ENCODE assay signal across 8 cellular contexts in the genomic region with DNA sequence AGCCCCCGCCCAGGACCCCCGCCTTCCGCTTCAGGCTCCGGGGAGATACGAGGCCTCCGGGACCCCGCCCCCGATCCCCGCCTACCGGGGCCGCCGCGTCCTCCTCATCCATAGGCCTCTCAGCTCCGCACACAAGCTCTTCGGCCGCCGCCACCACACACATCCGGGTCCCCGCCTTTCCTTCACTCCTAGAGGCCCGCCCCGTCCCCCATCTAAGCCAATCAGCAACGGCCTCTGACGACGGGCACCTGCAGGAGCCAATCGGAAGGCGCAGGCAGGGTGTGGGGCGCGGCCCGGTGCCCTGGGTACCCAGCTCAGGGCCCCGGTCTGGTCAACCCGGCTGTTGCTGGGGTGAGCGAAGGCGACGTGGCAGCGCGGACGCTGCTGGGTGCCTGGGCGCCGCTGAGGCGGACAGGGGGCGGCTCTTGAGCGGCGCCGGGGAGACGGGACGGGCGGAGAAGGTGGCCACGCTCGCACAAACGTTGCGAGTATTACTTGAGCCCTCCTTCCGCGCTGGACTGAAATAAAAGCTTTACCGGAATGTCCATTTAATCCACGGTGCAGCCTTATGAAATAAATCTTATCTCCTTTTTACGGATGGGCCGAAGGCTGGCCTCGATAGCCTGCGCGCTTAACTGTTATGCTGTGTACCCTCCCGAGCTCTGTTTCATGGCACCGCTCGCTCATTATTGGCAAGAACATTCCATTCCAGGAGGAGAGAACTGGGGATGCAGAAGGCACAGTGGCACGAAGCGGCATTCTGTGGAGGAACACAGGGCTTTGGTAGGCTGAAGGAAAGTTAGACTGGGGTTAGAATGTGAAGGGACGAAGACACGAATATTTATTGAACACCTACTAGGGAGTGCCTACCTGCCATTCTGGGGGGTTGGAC. TPM values are rescaled to one million over a fixed set of nuclear protein-coding genes. Genes with fewer than 3 reads are reported as not detected.
DNase-seq lines count a peak whose midpoint lies in the region; ATAC-seq, FAIRE-seq and TF ChIP-seq lines count a peak whose summit lies in the region.

A gene with protein sequence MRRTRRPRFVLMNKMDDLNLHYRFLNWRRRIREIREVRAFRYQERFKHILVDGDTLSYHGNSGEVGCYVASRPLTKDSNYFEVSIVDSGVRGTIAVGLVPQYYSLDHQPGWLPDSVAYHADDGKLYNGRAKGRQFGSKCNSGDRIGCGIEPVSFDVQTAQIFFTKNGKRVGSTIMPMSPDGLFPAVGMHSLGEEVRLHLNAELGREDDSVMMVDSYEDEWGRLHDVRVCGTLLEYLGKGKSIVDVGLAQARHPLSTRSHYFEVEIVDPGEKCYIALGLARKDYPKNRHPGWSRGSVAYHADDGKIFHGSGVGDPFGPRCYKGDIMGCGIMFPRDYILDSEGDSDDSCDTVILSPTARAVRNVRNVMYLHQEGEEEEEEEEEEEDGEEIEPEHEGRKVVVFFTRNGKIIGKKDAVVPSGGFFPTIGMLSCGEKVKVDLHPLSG (minus strand): TSS at position 165 of the 892 bp plus-strand sequence. CDS start 57 bp downstream, at position 108.

- H2AFZ ChIP-seq in H1 (ENCODE audit: low read length): peak within 1 kb of the TSS; percentile 64

- POLR2A ChIA-PET in H1 (lab: Charles Lee; ENCODE audit: partially characterized antibody): interaction anchor here (0.5 to 3.9 kb wide), 18 partner anchors 10 to 1454 kb away, joined by 3 to 21 read pairs (median 4); a partner anchor contains a TSS

- peak within 1 kb of the TSS; percentile 48; the same call in 1 of the 2 replicates for H2BK5ac ChIP-seq in H1 (ENCODE audit: low read depth, low read length)

- CTCF ChIA-PET in H1 (lab: Charles Lee; ENCODE audit: partially characterized antibody): interaction anchor here (1.1 to 22.4 kb wide), 7 partner anchors 13 to 132 kb away, joined by 3 to 531 read pairs (median 7); a partner anchor contains a TSS

- DNase-seq in COLO829 (ENCODE audit: low spot score): peak; percentile 99
- peak; percentile 99 for DNase-seq in HTR-8/SVneo (ENCODE audit: insufficient read length, low spot score)
- peak; percentile 93 for DNase-seq in NOMO-1 treated with dmso at 0.1 percent for 144 hours (lab: John Stamatoyannopoulos, UW; ENCODE audit: unreplicated experiment)
- DNase-seq in activated CD8-positive, alpha-beta memory T cell treated with anti-CD3 and anti-CD28 coated beads for 48 hours (ENCODE audit: low read depth in 2 of 3, low spot score in 2 of 3): peak; percentile 94 to 97 (median 94)
- peak; percentile 94 to 100 for DNase-seq in H1 (ENCODE audit: low read depth in 1 of 2, low spot score in 2 of 2)
- DNase-seq in mesenteric fat pad (ENCODE audit: low spot score): peak; percentile 99
- peak; percentile 92 for DNase-seq in stimulated activated CD8-positive, alpha-beta memory T cell treated with anti-CD3 and anti-CD28 coated beads, Interleukin-15, amount 100 ng/mL, for 24 hours (ENCODE audit: low read depth)

- peaks cover 0 to 6% (median 4%) of the 10 kb centered on the region in 4 experiments; a peak in 4 of 7 replicates for H3K27me3 ChIP-seq in H1 (replicated peaks in 1 of 4; ENCODE audit: control insufficient read depth in 3 of 4, extremely low read depth in 1 of 4, insufficient read depth in 3 of 4, low read length in 3 of 4)

- peak within 1 kb of the TSS; percentile 64 for H4K91ac ChIP-seq in H1 (replicated peaks; ENCODE audit: insufficient read length, low read length)

- WGBS in H1 (ENCODE audit: extremely low coverage in 1 of 2, insufficient coverage in 1 of 2, insufficient read length in 1 of 2, insufficient replicate concordance in 2 of 2, low coverage in 1 of 2, low lambda C conversion rate in 2 of 2, missing lambda C conversion rate in 1 of 2), 2 experiments: 5% methylated on average over 49 of the region's 67 CpGs; no CpG with 5 or more reads in 1 of the 2 experiments

- no peak; a peak in 2 of 3 replicates for TF ChIP-seq POLR2A in H1 (IDR thresholded peaks at IDR 0.05; ENCODE audit: control extremely low read depth in 1 of 2, low read depth in 2 of 2, low read length in 2 of 2)

- peak within 1 kb of the TSS; percentile 49 to 77 (median 68) for H3K4me3 ChIP-seq in H1 (ENCODE audit: extremely low read depth in 1 of 4, insufficient read depth in 2 of 4, low read depth in 3 of 4, low read length in 4 of 4)

- no peaks in the 10 kb centered on the region for H4K20me1 ChIP-seq in H1 (replicated peaks in 1 of 2; ENCODE audit: control insufficient read depth in 1 of 2, insufficient read depth in 2 of 2, low read length in 2 of 2)

- H3K9ac ChIP-seq in H1 (replicated peaks in 1 of 4; ENCODE audit: extremely low read depth in 1 of 4, low read depth in 3 of 4, low read length in 3 of 4): peak within 1 kb of the TSS; percentile 57 to 71 (median 64)

- H3K79me1 ChIP-seq in H1 (ENCODE audit: low read depth, low read length): no peaks in the 10 kb centered on the region

- H2AK5ac ChIP-seq in H1 (ENCODE audit: low read depth, low read length): no peak within 1 kb of the TSS

- no peak within 1 kb of the TSS for H3K14ac ChIP-seq in H1 (ENCODE audit: insufficient read length)

- peak; percentile 97 for ATAC-seq in GM21367 (IDR thresholded peaks at IDR 0.05; ENCODE audit: unreplicated experiment)

- no peak within 1 kb of the TSS for H2BK20ac ChIP-seq in H1 (ENCODE audit: low read length)

- H2BK12ac ChIP-seq in H1 (ENCODE audit: low read depth, low read length): no peak within 1 kb of the TSS

- H2BK15ac ChIP-seq in H1 (ENCODE audit: low read length): no peak within 1 kb of the TSS

- peak within 1 kb of the TSS; percentile 70 for H4K5ac ChIP-seq in H1 (ENCODE audit: insufficient read length, low read depth, low read length)

- H3K4ac ChIP-seq in H1 (replicated peaks; ENCODE audit: insufficient read length, low read depth, low read length): peak within 1 kb of the TSS; percentile 55

- peak within 1 kb of the TSS; percentile 90 for H4K8ac ChIP-seq in H1 (ENCODE audit: extremely low read depth, insufficient read depth, low read length)

- no peak within 1 kb of the TSS for H3K23ac ChIP-seq in H1 (ENCODE audit: insufficient read length)

- H3K18ac ChIP-seq in H1 (ENCODE audit: extremely low read depth, low read length): peak within 1 kb of the TSS; percentile 56; the same call in 1 of the 2 replicates

- H3K56ac ChIP-seq in H1 (replicated peaks; ENCODE audit: insufficient read length, low read depth, low read length): peak within 1 kb of the TSS; percentile 82

- peak; percentile 69 for FAIRE-seq in HTR-8/SVneo (lab: Jason Lieb, UNC)
- FAIRE-seq in H1 (lab: Jason Lieb, UNC): no peak

- TF ChIP-seq CTCF in H1 (IDR thresholded peaks at IDR 0.05; ENCODE audit: control extremely low read depth in 1 of 3, insufficient read depth in 1 of 3, low read depth in 1 of 3, low read length in 3 of 3): no peak

- H3K4me2 ChIP-seq in H1 (ENCODE audit: insufficient read depth in 1 of 2, low read depth in 2 of 2, low read length in 2 of 2): peak within 1 kb of the TSS; percentile 88 to 89

- peak within 1 kb of the TSS; percentile 62; the same call in 1 of the 2 replicates for H3K27ac ChIP-seq in H1 (ENCODE audit: low read depth, low read length)

- H2BK120ac ChIP-seq in H1 (replicated peaks; ENCODE audit: low read depth, low read length): no peak within 1 kb of the TSS

- peaks cover 0 to 3% (median 2%) of the 10 kb centered on the region in 4 experiments; a peak in 3 of 7 replicates for H3K4me1 ChIP-seq in H1 (replicated peaks in 1 of 4; ENCODE audit: control insufficient read depth in 3 of 4, insufficient read depth in 4 of 4, low read length in 3 of 4)

- peaks cover 0 to 4% (median 1%) of the 10 kb centered on the region in 4 experiments; a peak in 2 of 8 replicates for H3K36me3 ChIP-seq in H1 (ENCODE audit: control insufficient read depth in 2 of 4, insufficient read depth in 4 of 4, low read length in 3 of 4)

- H3K9me3 ChIP-seq in H1 (ENCODE audit: insufficient read depth in 2 of 2, low read depth in 1 of 2, low read length in 1 of 2): no peaks in the 10 kb centered on the region

- TF ChIP-seq RAD21 in H1 (IDR thresholded peaks at IDR 0.05 in 1 of 2, conservative IDR thresholded peaks at IDR 0.05 in 1 of 2; ENCODE audit: low read depth in 2 of 2, low read length in 2 of 2): no peak

- H3K79me2 ChIP-seq in H1 (ENCODE audit: control insufficient read depth in 1 of 2, insufficient read depth in 2 of 2, low read length in 2 of 2): no peaks in the 10 kb centered on the region

- peaks cover 10% of the 10 kb centered on the region; the same call in 1 of the 2 replicates for H3K23me2 ChIP-seq in H1 (ENCODE audit: low read depth, low read length)

- no peak for TF ChIP-seq EP300 in H1 (IDR thresholded peaks at IDR 0.05; ENCODE audit: borderline replicate concordance in 1 of 2, low read depth in 2 of 2, low read length in 2 of 2)

TF ChIP-seq in H1, 55 proteins besides CTCF, POLR2A, EP300 and RAD21 (continues in another document):
- TF ChIP-seq TAF7 (optimal IDR thresholded peaks at IDR 0.05; ENCODE audit: borderline replicate concordance, low read depth, low read length) (peak; percentile 38), SP1 (IDR thresholded peaks at IDR 0.05; ENCODE audit: low read depth, low read length) (peak; percentile 98), CREB1 (IDR thresholded peaks at IDR 0.05) (peak; percentile 51), RNF2 (IDR thresholded peaks at IDR 0.05; ENCODE audit: borderline replicate concordance, low read depth, low read length, missing control alignments, poor library complexity, severe bottlenecking) (no peak), PHF8 (conservative IDR thresholded peaks at IDR 0.05; ENCODE audit: low read depth, low read length) (peak; percentile 59), CHD2 (IDR thresholded peaks at IDR 0.05; ENCODE audit: low read length) (peak; percentile 94), CHD1 (IDR thresholded peaks at IDR 0.05; ENCODE audit: low read depth, low read length) (no peak), EGR1 (IDR thresholded peaks at IDR 0.05; ENCODE audit: borderline replicate concordance, low read depth, low read length) (no peak), TBP (IDR thresholded peaks at IDR 0.05; ENCODE audit: low read depth, low read length) (peak; percentile 27; the same call in 1 of the 2 replicates), SP4 (IDR thresholded peaks at IDR 0.05; ENCODE audit: low read length) (0 out of 2 replicates have a peak, but pooled peaks have one; percentile 39), SIN3A (conservative IDR thresholded peaks at IDR 0.05 in 1 of 2, IDR thresholded peaks at IDR 0.05 in 1 of 2; ENCODE audit: low read depth in 1 of 2, low read length in 2 of 2) (0 out of 4 replicates have a peak, but pooled peaks of 1 of the 2 experiments have one; percentile 6)

RNA-seq across cellular contexts. Expression of the gene that starts here (rescaled TPM):
- total RNA-seq in H1 (2021; fragmentation: NEBNext Ultra II Directional; extraction: Animal tissue kit (Norgen Biotek cat#: 25700)): 6.6 and 6.8 TPM in 2 replicates
- 8.0 and 10.4 TPM in 2 replicates for polyA plus RNA-seq in H1 (2011; rRNA removed)
- polyA plus RNA-seq in H1 (2011; cell fraction: cytosol; rRNA removed): 7.4 TPM
- 10.8 TPM for polyA plus RNA-seq in H1 (2011; cell fraction: nucleus; rRNA removed)
- 4.9 to 8.7 TPM (median 6.7 TPM) in 4 replicates for polyA plus RNA-seq in H1 (2012, experiment 1 of 2)
- polyA plus RNA-seq in H1 (2012, experiment 2 of 2): 6.0 TPM
- 3.4 TPM for polyA plus RNA-seq in H1 (2013, experiment 1 of 2)
- polyA plus RNA-seq in H1 (2013, experiment 2 of 2): 4.0 TPM
- polyA minus RNA-seq in H1 (2011; rRNA and poly(A)+ RNA removed): 7.9 and 9.9 TPM in 2 replicates
- polyA minus RNA-seq in H1 (2011; cell fraction: cytosol; rRNA and poly(A)+ RNA removed): 4.6 TPM
- polyA minus RNA-seq in H1 (2011; cell fraction: nucleus; rRNA and poly(A)+ RNA removed): 7.6 TPM
- 46.2 TPM for total RNA-seq in mesenteric fat pad

Comparison
In these comparisons a context has a peak if more than half of its experiments do, and no peak if none do; other contexts are left out.
1. Peak in every context shown above with its lines: DNase-seq, ATAC-seq, H3K4me3 ChIP-seq and H3K27ac ChIP-seq.